ENCODE assay signal across 26 cellular contexts in the genomic region with DNA sequence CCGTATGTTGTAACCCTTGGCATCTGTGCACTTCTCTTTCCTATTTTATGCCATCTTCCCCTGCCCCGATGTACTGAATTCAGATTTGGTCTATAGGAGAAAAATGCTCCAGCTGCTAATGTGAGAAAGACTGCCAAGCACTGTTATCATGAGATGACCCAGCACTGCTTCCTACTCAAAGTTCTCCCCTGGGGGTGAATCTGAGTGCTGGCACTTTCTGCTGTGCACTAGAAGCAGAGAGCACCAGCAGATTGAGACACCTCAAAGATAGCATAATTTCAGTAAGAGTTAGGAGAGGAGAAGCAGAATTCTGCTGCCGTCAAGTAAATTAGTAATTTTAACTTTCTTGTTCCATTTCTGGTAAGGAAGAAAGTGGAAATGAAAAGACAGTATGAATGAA.
A peak's percentile ranks its signal among the peaks of the same experiment; 100 is the strongest.
DNase-seq lines count a peak whose midpoint lies in the region; ATAC-seq, FAIRE-seq and TF ChIP-seq lines count a peak whose summit lies in the region.
"Had no signal": no experiment of that assay in that cellular context is flagged by ENCODE, and none has a peak within 500 bp of the region (broad histone marks: within the 10 kb centered on the region; RNA-seq: fewer than 3 reads in every experiment).

No MANE protein-coding gene starts in this region.

- WGBS in endodermal cell (ENCODE audit: insufficient coverage in 1 of 2, insufficient read length in 1 of 2), 2 experiments = 71 to 89% methylated on average over 2 to 3 of the region's 3 CpGs

- H3K9me3 ChIP-seq in BE2C = no peaks in the 10 kb centered on the region
- no peaks in the 10 kb centered on the region for H3K9me3 ChIP-seq in HEK293 (ENCODE audit: control insufficient read depth, insufficient read depth, low read depth, low read length)
- H3K9me3 ChIP-seq in endodermal cell (ENCODE audit: control insufficient read depth, low read length) = no peaks in the 10 kb centered on the region
- H3K9me3 ChIP-seq: ascending aorta, esophagus squamous epithelium, gastroesophageal sphincter, SJSA1, tibial nerve had no signal

- no TSS peak for BruUV-seq in Calu3 (replicated peaks; lab: Mats Ljungman, UMichigan)

- H3K9me3 Mint-ChIP-seq in endodermal cell (no peaks in the 10 kb centered on the region), Calu3 (ENCODE audit: low read depth, unreplicated experiment) (no peaks in the 10 kb centered on the region)
- H3K9me3 Mint-ChIP-seq: activated naive CD8-positive, alpha-beta T cell treated with anti-CD3 and anti-CD28 coated beads, Interleukin-2, amount 10 ng/mL, durations not matched to agents 7 days and 5 days; activated T-cell treated with anti-CD3 and anti-CD28 coated beads, Interleukin-2, amount 50 U/mL, for 24 hours; dendritic cell treated with granulocyte-macrophage colony-stimulating factor and Interleukin-4, amounts not matched to agents 40 ng/mL and 50 ng/mL, for 4 days had no signal

- CTCF ChIA-PET in HEK293 (lab: Yijun Ruan, JAX) (no interaction called here), Calu3 (lab: Charles Lee) (no interaction called here)

- H3K27me3 ChIP-seq in BE2C (no peaks in the 10 kb centered on the region), endodermal cell (ENCODE audit: control insufficient read depth, insufficient read depth, low read length, poor library complexity, severe bottlenecking) (no peaks in the 10 kb centered on the region)
- H3K27me3 ChIP-seq: ascending aorta, esophagus squamous epithelium, gastroesophageal sphincter, SJSA1, tibial nerve had no signal

- no peaks in the 10 kb centered on the region; the same call in 1 of the 2 replicates for H3K4me1 ChIP-seq in BE2C
- no peaks in the 10 kb centered on the region for H3K4me1 ChIP-seq in HEK293 (ENCODE audit: control insufficient read depth, insufficient read depth, low read length)
- H3K4me1 ChIP-seq in endodermal cell (ENCODE audit: control insufficient read depth, insufficient read depth, low read length) = no peaks in the 10 kb centered on the region
- H3K4me1 ChIP-seq: esophagus squamous epithelium, gastroesophageal sphincter, SJSA1, tibial nerve had no signal

- H3K27me3 Mint-ChIP-seq in endodermal cell (ENCODE audit: insufficient read depth) = no peaks in the 10 kb centered on the region
- H3K27me3 Mint-ChIP-seq in Calu3 (ENCODE audit: unreplicated experiment) = no peaks in the 10 kb centered on the region
- H3K27me3 Mint-ChIP-seq: activated naive CD8-positive, alpha-beta T cell treated with anti-CD3 and anti-CD28 coated beads, Interleukin-2, amount 10 ng/mL, durations not matched to agents 7 days and 5 days; activated T-cell treated with anti-CD3 and anti-CD28 coated beads, Interleukin-2, amount 50 U/mL, for 24 hours; dendritic cell treated with granulocyte-macrophage colony-stimulating factor and Interleukin-4, amounts not matched to agents 40 ng/mL and 50 ng/mL, for 4 days had no signal

- POLR2A ChIA-PET in HEK293 (lab: Yijun Ruan, JAX) = no interaction called here

- no peak for FAIRE-seq in frontal cortex (lab: Jason Lieb, UNC)

- H3K9ac ChIP-seq in endodermal cell (ENCODE audit: extremely low read depth, low read length, poor library complexity, severe bottlenecking) = no peak overlapping the region

- H3K27ac ChIP-seq in HEK293 (ENCODE audit: extremely low read depth, low read depth, low read length) (no peak overlapping the region), endodermal cell (ENCODE audit: low read depth, low read length) (no peak overlapping the region)
- H3K27ac ChIP-seq: ascending aorta, esophagus squamous epithelium, gastroesophageal sphincter, RWPE1, SJSA1, tibial nerve had no signal

- no peaks in the 10 kb centered on the region for H3K36me3 Mint-ChIP-seq in endodermal cell (ENCODE audit: low read depth)
- no peaks in the 10 kb centered on the region for H3K36me3 Mint-ChIP-seq in Calu3 (ENCODE audit: insufficient read depth, unreplicated experiment)
- H3K36me3 Mint-ChIP-seq: activated naive CD8-positive, alpha-beta T cell treated with anti-CD3 and anti-CD28 coated beads, Interleukin-2, amount 10 ng/mL, durations not matched to agents 7 days and 5 days had no signal

- ATAC-seq in GM18498 (IDR thresholded peaks at IDR 0.05; ENCODE audit: unreplicated experiment) = no peak
- ATAC-seq: gastroesophageal sphincter, left cardiac atrium had no signal

- intact Hi-C loops in Calu3 (cut with micrococcal nuclease; ENCODE audit: unreplicated experiment) = no loop called here

- no peak for TF ChIP-seq CTCF in BE2C (IDR thresholded peaks at IDR 0.05; ENCODE audit: low read depth, low read length)
- no peak for TF ChIP-seq CTCF in HEK293 (tag by site-specific recombination; IDR thresholded peaks at IDR 0.05)
- TF ChIP-seq CTCF in endodermal cell (conservative IDR thresholded peaks at IDR 0.05) = peak; percentile 26
- TF ChIP-seq CTCF in Calu3 (IDR thresholded peaks at IDR 0.05; ENCODE audit: unreplicated experiment) = no peak

- H3K27ac Mint-ChIP-seq in endodermal cell = no peak overlapping the region
- no peak overlapping the region for H3K27ac Mint-ChIP-seq in Calu3 (ENCODE audit: unreplicated experiment)
- H3K27ac Mint-ChIP-seq: activated naive CD8-positive, alpha-beta T cell treated with anti-CD3 and anti-CD28 coated beads, Interleukin-2, amount 10 ng/mL, durations not matched to agents 7 days and 5 days; activated T-cell treated with anti-CD3 and anti-CD28 coated beads, Interleukin-2, amount 50 U/mL, for 24 hours; dendritic cell treated with granulocyte-macrophage colony-stimulating factor and Interleukin-4, amounts not matched to agents 40 ng/mL and 50 ng/mL, for 4 days had no signal

- DNase-seq in BE2C (peak; percentile 75), OCI-M1 (lab: John Stamatoyannopoulos, UW) (peak; percentile 6), endodermal cell (no peak), frontal cortex (ENCODE audit: low spot score in 2 of 2) (no peak), Calu3 (no peak)
- DNase-seq: activated CD4-positive, CD25-positive, alpha-beta regulatory T cell; activated effector memory CD4-positive, alpha-beta T cell treated with anti-CD3 and anti-CD28 coated beads, Interleukin-2, amount 50 U/mL, for 16 hours; activated naive CD8-positive, alpha-beta T cell treated with anti-CD3 and anti-CD28 coated beads, Interleukin-2, amount 10 ng/mL, durations not matched to agents 7 days and 5 days; activated T-cell treated with anti-CD3 and anti-CD28 coated beads, Interleukin-2, amount 50 U/mL, for 24 hours; caudate nucleus; esophagus squamous epithelium; GDM1; hippocampal formation; left cardiac atrium; NCI-H2029; NCI-H82; stimulated activated CD4-positive, alpha-beta T cell treated with anti-CD3 and anti-CD28 coated beads, Interleukin-4, amount 100 ng/mL, for 24 hours; T-helper 1 cell had no signal

- no peak overlapping the region for H3K4me3 Mint-ChIP-seq in endodermal cell
- H3K4me3 Mint-ChIP-seq in Calu3 (ENCODE audit: low read depth, unreplicated experiment) = no peak overlapping the region
- H3K4me3 Mint-ChIP-seq: activated naive CD8-positive, alpha-beta T cell treated with anti-CD3 and anti-CD28 coated beads, Interleukin-2, amount 10 ng/mL, durations not matched to agents 7 days and 5 days; activated T-cell treated with anti-CD3 and anti-CD28 coated beads, Interleukin-2, amount 50 U/mL, for 24 hours; dendritic cell treated with granulocyte-macrophage colony-stimulating factor and Interleukin-4, amounts not matched to agents 40 ng/mL and 50 ng/mL, for 4 days had no signal

- H3K4me1 Mint-ChIP-seq in endodermal cell (no peaks in the 10 kb centered on the region), Calu3 (ENCODE audit: low read depth, unreplicated experiment) (no peaks in the 10 kb centered on the region)
- H3K4me1 Mint-ChIP-seq: activated naive CD8-positive, alpha-beta T cell treated with anti-CD3 and anti-CD28 coated beads, Interleukin-2, amount 10 ng/mL, durations not matched to agents 7 days and 5 days had no signal

- no peak overlapping the region for H3K4me3 ChIP-seq in BE2C (ENCODE audit: low read depth, low read length)
- no peak overlapping the region for H3K4me3 ChIP-seq in HEK293 (ENCODE audit: low read depth, low read length)
- no peak overlapping the region for H3K4me3 ChIP-seq in endodermal cell (ENCODE audit: low read length)
- H3K4me3 ChIP-seq: ascending aorta, esophagus squamous epithelium, gastroesophageal sphincter, SJSA1, tibial nerve had no signal

- no peaks in the 10 kb centered on the region for H3K36me3 ChIP-seq in BE2C
- H3K36me3 ChIP-seq in HEK293 (ENCODE audit: control insufficient read depth in 2 of 2, insufficient read depth in 1 of 2, low read length in 2 of 2) = no peaks in the 10 kb centered on the region
- no peaks in the 10 kb centered on the region for H3K36me3 ChIP-seq in endodermal cell (ENCODE audit: control insufficient read depth, insufficient read depth, low read length)
- H3K36me3 ChIP-seq: ascending aorta, SJSA1, tibial nerve had no signal

TF ChIP-seq in HEK293, 187 proteins besides CTCF, POLR2A, EP300 and RAD21:
- TF ChIP-seq GFI1B (tag by site-specific recombination; IDR thresholded peaks at IDR 0.05) (no peak), PRDM1 (tag by site-specific recombination; IDR thresholded peaks at IDR 0.05) (peak; percentile 31; the same call in 1 of the 2 replicates)

Comparison
In these comparisons a context has a peak if more than half of its experiments do, and no peak if none do; other contexts are left out.
1. DNase-seq: peak in BE2C (single experiment) and OCI-M1 (single experiment); none in endodermal cell (single experiment), frontal cortex (0 of 2) and Calu3 (single experiment).